Comparison of ENCODE assay signal across 2 cellular contexts in genomic region chr9:129823163-129823933, GRCh38.
TF ChIP-seq lines count a peak whose summit lies in the region.

No MANE protein-coding gene starts in this region.

TF ChIP-seq in HEK293T, 16 proteins besides CTCF, POLR2A, EP300 and RAD21 (continued from another document):
- TF ChIP-seq PKNOX1 (IDR thresholded peaks at IDR 0.05) (no peak), ZNF384 (IDR thresholded peaks at IDR 0.05) (no peak)

TF ChIP-seq in SK-N-SH treated with all-trans-retinoic acid at 6 μM for 48 hours, 23 proteins besides CTCF, POLR2A, EP300 and RAD21 (continued from another document):
- no peak for TF ChIP-seq PATZ1 (CRISPR knock-in tag; IDR thresholded peaks at IDR 0.05; ENCODE audit: borderline replicate concordance)
- TF ChIP-seq ZNF8 (CRISPR knock-in tag; IDR thresholded peaks at IDR 0.05) = no peak
- TF ChIP-seq POU6F1 (CRISPR knock-in tag; IDR thresholded peaks at IDR 0.05; ENCODE audit: borderline replicate concordance, low read depth) = no peak
- no peak for TF ChIP-seq BACH2 (CRISPR knock-in tag; IDR thresholded peaks at IDR 0.05; ENCODE audit: borderline replicate concordance)
